24 cellular contexts compared by ENCODE assay signal in genomic region chr18:65380986-65381385, GRCh38.
"Had no signal": no experiment of that assay in that cellular context is flagged by ENCODE, and none has a peak within 500 bp of the region (broad histone marks: within the 10 kb centered on the region; RNA-seq: fewer than 3 reads in every experiment).

No MANE protein-coding gene starts in this region.

- DNase-seq: dermis blood vessel endothelial cell; effector memory CD4-positive, alpha-beta T cell; foreskin melanocyte; glutamatergic neuron; heart right ventricle; hippocampal formation; islet precursor cell; kidney glomerular epithelial cell; left colon; left ventricle myocardium inferior; lower lobe of right lung; naive thymus-derived CD8-positive, alpha-beta T cell; psoas muscle; right cardiac atrium; sigmoid colon; stimulated activated CD4-positive, alpha-beta T cell treated with anti-CD3 and anti-CD28 coated beads, Interleukin-2, amount 100 ng/mL, for 24 hours; stimulated activated CD4-positive, alpha-beta T cell treated with anti-CD3 and anti-CD28 coated beads, Interleukin-4, amount 100 ng/mL, for 24 hours; stimulated activated naive CD4-positive, alpha-beta T cell treated with Interleukin-2 at 50 U/mL for 16 hours; stomach; testis; tibial artery had no signal

- H3K4me3 ChIP-seq: coronary artery, esophagus muscularis mucosa, heart right ventricle, left ventricle myocardium inferior, lower lobe of right lung, psoas muscle, sigmoid colon, stomach, testis, tibial artery had no signal

- ATAC-seq: heart right ventricle; left colon; lower lobe of right lung; naive thymus-derived CD8-positive, alpha-beta T cell; psoas muscle; right cardiac atrium; stimulated activated effector memory CD8-positive, alpha-beta T cell treated with anti-CD3 and anti-CD28 coated beads, Interleukin-12 subunit alpha, Interleukin-12 subunit beta, amount 100 ng/mL, for 72 hours had no signal
